ENCODE assay signal across 23 cellular contexts in the genomic region with DNA sequence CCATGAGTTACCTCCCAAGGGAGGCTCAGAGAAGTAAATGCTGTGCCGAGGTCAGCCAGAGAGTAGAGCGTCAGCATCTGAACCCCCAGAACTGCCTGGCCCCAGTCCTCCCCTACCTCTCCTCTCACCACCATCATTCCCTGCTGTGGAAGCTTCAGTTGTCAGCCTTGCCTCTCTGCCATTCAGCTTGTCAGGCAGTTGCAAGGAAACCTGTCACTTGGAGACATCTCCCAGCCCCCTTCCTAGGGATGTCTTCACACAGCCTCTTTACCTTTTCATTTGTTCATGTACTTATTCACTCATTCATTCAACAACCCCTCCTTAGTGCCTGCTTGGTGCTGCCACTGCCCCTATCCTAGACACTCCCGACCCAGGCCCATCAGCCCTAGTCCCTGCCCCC. TPM values are rescaled to one million over a fixed set of nuclear protein-coding genes. Genes with fewer than 3 reads are reported as not detected.
DNase-seq lines count a peak whose midpoint lies in the region; ATAC-seq and TF ChIP-seq lines count a peak whose summit lies in the region.
"Had no signal": no experiment of that assay in that cellular context is flagged by ENCODE, and none has a peak within 500 bp of the region (broad histone marks: within the 10 kb centered on the region; RNA-seq: fewer than 3 reads in every experiment).

No MANE protein-coding gene starts in this region.

- peaks cover 5 to 92% (median 55%) of the 10 kb centered on the region in 4 donors for H3K4me1 Mint-ChIP-seq in CD4-positive, CD25-positive, alpha-beta regulatory T cell
- H3K4me1 Mint-ChIP-seq in activated T-helper 1 cell treated with anti-CD3 and anti-CD28 coated beads, Interleukin-12 subunit alpha, Interleukin-12 subunit beta, Interleukin-2, Interleukin-4 antibody, amounts not matched to agents 30 ng/mL and 10 ng/mL and 1 ng/mL, durations not matched to agents 14 hours and 24 hours and 36 hours (ENCODE audit: low read depth): peaks cover 79% of the 10 kb centered on the region
- H3K4me1 Mint-ChIP-seq in naive B cell: peaks cover 70 to 84% (median 74%) of the 10 kb centered on the region in 3 donors

- peak overlapping the region; percentile 86 to 96 (median 93) for H3K27ac Mint-ChIP-seq in CD4-positive, CD25-positive, alpha-beta regulatory T cell
- H3K27ac Mint-ChIP-seq in activated T-helper 1 cell treated with anti-CD3 and anti-CD28 coated beads, Interleukin-12 subunit alpha, Interleukin-12 subunit beta, Interleukin-2, Interleukin-4 antibody, amounts not matched to agents 30 ng/mL and 10 ng/mL and 1 ng/mL, durations not matched to agents 14 hours and 24 hours and 36 hours: peak overlapping the region; percentile 78
- H3K27ac Mint-ChIP-seq in naive B cell: peak overlapping the region in 3 of 6 donors; percentile 88 to 94 (median 90)

- no peaks in the 10 kb centered on the region for H3K27me3 ChIP-seq in CD4-positive, CD25-positive, alpha-beta regulatory T cell (ENCODE audit: control insufficient read depth, insufficient read depth, low read length)
- H3K27me3 ChIP-seq: BE2C, upper lobe of right lung had no signal

- intact Hi-C loops in activated T-helper 1 cell treated with anti-CD3 and anti-CD28 coated beads, Interleukin-12 subunit alpha, Interleukin-12 subunit beta, Interleukin-2, Interleukin-4 antibody, amounts not matched to agents 30 ng/mL and 10 ng/mL and 1 ng/mL, durations not matched to agents 14 hours and 24 hours and 36 hours (cut with micrococcal nuclease): loop anchor here (5.0 to 10.0 kb wide), 2 partner anchors 228 to 825 kb away; a partner anchor contains a TSS

- peaks cover 2% of the 10 kb centered on the region for H3K36me3 ChIP-seq in CD4-positive, CD25-positive, alpha-beta regulatory T cell (ENCODE audit: control insufficient read depth, insufficient read depth, low read length)
- H3K36me3 ChIP-seq: BE2C, HAP-1, prostate gland, upper lobe of right lung had no signal

- DNase-seq in CD4-positive, CD25-positive, alpha-beta regulatory T cell: no peak
- no peak for DNase-seq in activated T-helper 1 cell treated with anti-CD3 and anti-CD28 coated beads, Interleukin-12 subunit alpha, Interleukin-12 subunit beta, Interleukin-2, Interleukin-4 antibody, amounts not matched to agents 30 ng/mL and 10 ng/mL and 1 ng/mL, durations not matched to agents 14 hours and 24 hours and 36 hours (ENCODE audit: low spot score)
- DNase-seq in naive B cell (no peak), hypothalamus (lab: John Stamatoyannopoulos, UW) (no peak), OCI-M2 (lab: John Stamatoyannopoulos, UW; ENCODE audit: unreplicated experiment) (no peak), NCI-H526 (lab: John Stamatoyannopoulos, UW) (no peak)
- DNase-seq: BE2C, foreskin fibroblast, NCI-H187, NCI-H446 treated with DMSO at 0.1 percent for 48 hours, OCI-M1, upper lobe of right lung had no signal

- peaks cover 0 to 2% (median 0%) of the 10 kb centered on the region in 7 donors for H3K9me3 Mint-ChIP-seq in CD4-positive, CD25-positive, alpha-beta regulatory T cell
- H3K9me3 Mint-ChIP-seq in activated T-helper 1 cell treated with anti-CD3 and anti-CD28 coated beads, Interleukin-12 subunit alpha, Interleukin-12 subunit beta, Interleukin-2, Interleukin-4 antibody, amounts not matched to agents 30 ng/mL and 10 ng/mL and 1 ng/mL, durations not matched to agents 14 hours and 24 hours and 36 hours: peaks cover 11% of the 10 kb centered on the region
- peaks cover 0 to 4% (median 0%) of the 10 kb centered on the region in 7 donors for H3K9me3 Mint-ChIP-seq in naive B cell

- peak overlapping the region; percentile 78 for H3K4me3 ChIP-seq in CD4-positive, CD25-positive, alpha-beta regulatory T cell (ENCODE audit: low read depth, low read length)
- H3K4me3 ChIP-seq in GM12875 (ENCODE audit: low read depth, low read length): peak overlapping the region; percentile 88
- H3K4me3 ChIP-seq: HAP-1, prostate gland, smooth muscle cell, upper lobe of right lung had no signal

- H3K27me3 Mint-ChIP-seq in CD4-positive, CD25-positive, alpha-beta regulatory T cell: no peaks in the 10 kb centered on the region
- no peaks in the 10 kb centered on the region for H3K27me3 Mint-ChIP-seq in activated T-helper 1 cell treated with anti-CD3 and anti-CD28 coated beads, Interleukin-12 subunit alpha, Interleukin-12 subunit beta, Interleukin-2, Interleukin-4 antibody, amounts not matched to agents 30 ng/mL and 10 ng/mL and 1 ng/mL, durations not matched to agents 14 hours and 24 hours and 36 hours (ENCODE audit: insufficient read depth)
- H3K27me3 Mint-ChIP-seq in naive B cell: no peaks in the 10 kb centered on the region

- no peak for ATAC-seq in CD4-positive, CD25-positive, alpha-beta regulatory T cell (ENCODE audit: low read depth in 2 of 2)
- no peak for ATAC-seq in naive B cell (ENCODE audit: low read depth in 2 of 2)
- no peak for ATAC-seq in HG03432 (IDR thresholded peaks at IDR 0.05; ENCODE audit: unreplicated experiment)
- ATAC-seq: upper lobe of right lung had no signal

- H3K36me3 Mint-ChIP-seq in CD4-positive, CD25-positive, alpha-beta regulatory T cell: peaks cover 7% of the 10 kb centered on the region
- H3K36me3 Mint-ChIP-seq in activated T-helper 1 cell treated with anti-CD3 and anti-CD28 coated beads, Interleukin-12 subunit alpha, Interleukin-12 subunit beta, Interleukin-2, Interleukin-4 antibody, amounts not matched to agents 30 ng/mL and 10 ng/mL and 1 ng/mL, durations not matched to agents 14 hours and 24 hours and 36 hours (ENCODE audit: low read depth): peaks cover 12% of the 10 kb centered on the region
- H3K36me3 Mint-ChIP-seq in naive B cell: peaks cover 0 to 6% of the 10 kb centered on the region in 2 donors

- TF ChIP-seq CTCF in GM12875 (IDR thresholded peaks at IDR 0.05; ENCODE audit: borderline replicate concordance, insufficient read depth, low read depth, low read length): no peak

- H3K27ac ChIP-seq in CD4-positive, CD25-positive, alpha-beta regulatory T cell (ENCODE audit: insufficient read depth, low read length, poor library complexity, severe bottlenecking): peak overlapping the region; percentile 82
- H3K27ac ChIP-seq: prostate gland, upper lobe of right lung had no signal

- no peaks in the 10 kb centered on the region for H3K9me3 ChIP-seq in CD4-positive, CD25-positive, alpha-beta regulatory T cell (ENCODE audit: control insufficient read depth in 2 of 2, low read length in 2 of 2)
- H3K9me3 ChIP-seq: BE2C, prostate gland, upper lobe of right lung had no signal

- peak overlapping the region; percentile 59 to 93 (median 86) for H3K4me3 Mint-ChIP-seq in CD4-positive, CD25-positive, alpha-beta regulatory T cell
- H3K4me3 Mint-ChIP-seq in activated T-helper 1 cell treated with anti-CD3 and anti-CD28 coated beads, Interleukin-12 subunit alpha, Interleukin-12 subunit beta, Interleukin-2, Interleukin-4 antibody, amounts not matched to agents 30 ng/mL and 10 ng/mL and 1 ng/mL, durations not matched to agents 14 hours and 24 hours and 36 hours: peak overlapping the region; percentile 85
- peak overlapping the region; percentile 77 to 96 (median 88) for H3K4me3 Mint-ChIP-seq in naive B cell

- H3K4me1 ChIP-seq in CD4-positive, CD25-positive, alpha-beta regulatory T cell (ENCODE audit: control insufficient read depth, insufficient read depth, low read length, poor library complexity, severe bottlenecking): peaks cover 94% of the 10 kb centered on the region
- H3K4me1 ChIP-seq: BE2C, prostate gland had no signal

RNA-seq across cellular contexts. Expression of a gene that starts 2.1 kb away (rescaled TPM):
- 93.3 TPM for total RNA-seq in CD4-positive, CD25-positive, alpha-beta regulatory T cell
- 10 to 100 TPM; 40.1 to 59.8 (median 52.7) TPM for polyA plus RNA-seq in CD4-positive, CD25-positive, alpha-beta regulatory T cell
- 37.8 and 41.3 TPM in 2 replicates for total RNA-seq in activated T-helper 1 cell treated with anti-CD3 and anti-CD28 coated beads, Interleukin-12 subunit alpha, Interleukin-12 subunit beta, Interleukin-2, Interleukin-4 antibody, amounts not matched to agents 30 ng/mL and 10 ng/mL and 1 ng/mL, durations not matched to agents 14 hours and 24 hours and 36 hours
- 10 to 100 TPM; 16.6 to 41.1 (median 23.2) TPM for polyA plus RNA-seq in naive B cell (ENCODE audit: low read depth in 6 of 6)

RNA-seq across cellular contexts. Expression of a gene that starts 8.4 kb away (rescaled TPM):
- total RNA-seq in CD4-positive, CD25-positive, alpha-beta regulatory T cell: 77.9 TPM
- polyA plus RNA-seq in CD4-positive, CD25-positive, alpha-beta regulatory T cell: 100 to 1,000 TPM; 227 to 289 (median 240) TPM
- 108 and 118 TPM in 2 replicates for total RNA-seq in activated T-helper 1 cell treated with anti-CD3 and anti-CD28 coated beads, Interleukin-12 subunit alpha, Interleukin-12 subunit beta, Interleukin-2, Interleukin-4 antibody, amounts not matched to agents 30 ng/mL and 10 ng/mL and 1 ng/mL, durations not matched to agents 14 hours and 24 hours and 36 hours
- polyA plus RNA-seq in naive B cell (ENCODE audit: low read depth in 6 of 6): 100 to 1,000 TPM; 182 to 243 (median 191) TPM

RNA-seq across cellular contexts. Expression of a gene that starts 24.4 kb away (rescaled TPM):
- total RNA-seq in CD4-positive, CD25-positive, alpha-beta regulatory T cell: 0.20 TPM
- not detected for polyA plus RNA-seq in CD4-positive, CD25-positive, alpha-beta regulatory T cell
- total RNA-seq in activated T-helper 1 cell treated with anti-CD3 and anti-CD28 coated beads, Interleukin-12 subunit alpha, Interleukin-12 subunit beta, Interleukin-2, Interleukin-4 antibody, amounts not matched to agents 30 ng/mL and 10 ng/mL and 1 ng/mL, durations not matched to agents 14 hours and 24 hours and 36 hours: 0.26 TPM in 1 of 2 replicates, not detected in the other
- polyA plus RNA-seq in naive B cell (ENCODE audit: low read depth in 6 of 6): not detected
- total RNA-seq: activated CD8-positive, alpha-beta memory T cell treated with anti-CD3 and anti-CD28 coated beads for 36 hours; MCF 10A; prostate gland; smooth muscle cell; upper lobe of right lung had no signal
- polyA plus RNA-seq: adipose tissue, smooth muscle cell had no signal

RNA-seq across cellular contexts. Expression of a gene that starts 40.6 kb away (rescaled TPM):
- total RNA-seq in CD4-positive, CD25-positive, alpha-beta regulatory T cell: not detected
- not detected for polyA plus RNA-seq in CD4-positive, CD25-positive, alpha-beta regulatory T cell
- not detected in 2 replicates for total RNA-seq in activated T-helper 1 cell treated with anti-CD3 and anti-CD28 coated beads, Interleukin-12 subunit alpha, Interleukin-12 subunit beta, Interleukin-2, Interleukin-4 antibody, amounts not matched to agents 30 ng/mL and 10 ng/mL and 1 ng/mL, durations not matched to agents 14 hours and 24 hours and 36 hours
- polyA plus RNA-seq in naive B cell (ENCODE audit: low read depth in 6 of 6): not detected
- total RNA-seq: activated CD8-positive, alpha-beta memory T cell treated with anti-CD3 and anti-CD28 coated beads for 36 hours; HT1080; left lobe of liver; MCF 10A; prostate gland; SK-MEL-5; smooth muscle cell; upper lobe of right lung had no signal
- polyA plus RNA-seq: adipose tissue, smooth muscle cell had no signal

RNA-seq across cellular contexts. Expression of a gene that starts 48.2 kb away (rescaled TPM):
- 8.7 TPM for total RNA-seq in CD4-positive, CD25-positive, alpha-beta regulatory T cell
- polyA plus RNA-seq in CD4-positive, CD25-positive, alpha-beta regulatory T cell: 1 to 10 TPM in 1 of 4 donors, under 1 TPM in 3; 0.36 to 2.8 (median 0.84) TPM
- total RNA-seq in activated T-helper 1 cell treated with anti-CD3 and anti-CD28 coated beads, Interleukin-12 subunit alpha, Interleukin-12 subunit beta, Interleukin-2, Interleukin-4 antibody, amounts not matched to agents 30 ng/mL and 10 ng/mL and 1 ng/mL, durations not matched to agents 14 hours and 24 hours and 36 hours: 9.6 and 11.8 TPM in 2 replicates
- 1 to 10 TPM in 4 of 6 donors, under 1 TPM in 2; 0.52 to 2.3 (median 1.4) TPM for polyA plus RNA-seq in naive B cell (ENCODE audit: low read depth in 6 of 6)
